In genomic region chr4:43456383-43456782, GRCh38 we compare ENCODE assay signal across 15 cellular contexts.
DNase-seq lines count a peak whose midpoint lies in the region; ATAC-seq lines count a peak whose summit lies in the region.
"Had no signal": no experiment of that assay in that cellular context is flagged by ENCODE, and none has a peak within 500 bp of the region (broad histone marks: within the 10 kb centered on the region; RNA-seq: fewer than 3 reads in every experiment).

No MANE protein-coding gene starts in this region.

- H2AK5ac ChIP-seq in mesenchymal stem cell (ENCODE audit: low read length, severe bottlenecking), result no peak overlapping the region

- peak overlapping the region; percentile 77 for H3K27ac ChIP-seq in mesenchymal stem cell (ENCODE audit: low read length, poor library complexity, severe bottlenecking)
- H3K27ac ChIP-seq: parathyroid adenoma, tibial artery had no signal

- H3K9me3 ChIP-seq in mesenchymal stem cell (ENCODE audit: control insufficient read depth, low read length), result no peaks in the 10 kb centered on the region
- H3K9me3 ChIP-seq: tibial artery had no signal

- WGBS in mesenchymal stem cell, result 28% methylated on average over 2 of the region's 2 CpGs

- peak; percentile 3 for DNase-seq in AG20443 (ENCODE audit: low spot score)
- DNase-seq in NCI-H226, result peak; percentile 84
- DNase-seq in dermis blood vessel endothelial cell, result peak; percentile 47
- DNase-seq in mesenchymal stem cell, result peak; percentile 40
- DNase-seq in NCI-H82 treated with DMSO at 0.1 percent for 48 hours (lab: John Stamatoyannopoulos, UW; ENCODE audit: unreplicated experiment), result no peak
- no peak for DNase-seq in activated naive CD4-positive, alpha-beta T cell (lab: John Stamatoyannopoulos, UW)
- no peak for DNase-seq in activated naive CD4-positive, alpha-beta T cell treated with anti-CD3 and anti-CD28 coated beads, Interleukin-2, amount 50 U/mL, for 72 hours (ENCODE audit: low spot score in 2 of 2)
- no peak for DNase-seq in GM03348 (ENCODE audit: low spot score)
- DNase-seq: DMS79 treated with DMSO at 0.1 percent for 48 hours; foreskin melanocyte; stimulated activated CD4-positive, alpha-beta T cell treated with anti-CD3 and anti-CD28 coated beads, Interleukin-2, amount 100 ng/mL, for 24 hours; tibial artery had no signal

- H3K23ac ChIP-seq in mesenchymal stem cell (ENCODE audit: low read length in 2 of 2), result no peak overlapping the region

- H3K18ac ChIP-seq in mesenchymal stem cell (ENCODE audit: low read depth in 1 of 2, low read length in 2 of 2), result no peak overlapping the region

- H4K91ac ChIP-seq in mesenchymal stem cell (ENCODE audit: low read length), result no peak overlapping the region

- no peak overlapping the region for H3K4me2 ChIP-seq in mesenchymal stem cell (ENCODE audit: low read length, poor library complexity, severe bottlenecking)

- no peak overlapping the region for H3K14ac ChIP-seq in mesenchymal stem cell (ENCODE audit: low read length in 2 of 2)

- H2AFZ ChIP-seq in mesenchymal stem cell (ENCODE audit: low read depth, low read length), result no peak overlapping the region
- H2AFZ ChIP-seq: parathyroid adenoma had no signal

- H3K4ac ChIP-seq in mesenchymal stem cell (ENCODE audit: low read depth in 1 of 2, low read length in 2 of 2), result no peak overlapping the region

- H3K36me3 Mint-ChIP-seq in activated naive CD4-positive, alpha-beta T cell treated with anti-CD3 and anti-CD28 coated beads, Interleukin-2, amount 50 U/mL, for 72 hours, result no peaks in the 10 kb centered on the region
- H3K36me3 Mint-ChIP-seq: activated naive CD8-positive, alpha-beta T cell had no signal

- no peak overlapping the region for H3K9ac ChIP-seq in mesenchymal stem cell (ENCODE audit: low read length)
- H3K9ac ChIP-seq: parathyroid adenoma had no signal

- H2BK12ac ChIP-seq in mesenchymal stem cell (ENCODE audit: low read length in 2 of 2), result no peak overlapping the region

- H3K79me1 ChIP-seq in mesenchymal stem cell (replicated peaks; ENCODE audit: low read length, poor library complexity, severe bottlenecking), result no peaks in the 10 kb centered on the region

- H3K36me3 ChIP-seq in mesenchymal stem cell (ENCODE audit: control insufficient read depth in 1 of 2, insufficient read depth in 2 of 2, low read depth in 1 of 2, low read length in 2 of 2), result no peaks in the 10 kb centered on the region
- H3K36me3 ChIP-seq: tibial artery had no signal

- no peaks in the 10 kb centered on the region for H3K27me3 ChIP-seq in mesenchymal stem cell (ENCODE audit: control insufficient read depth in 1 of 2, insufficient read depth in 1 of 2, low read length in 2 of 2)
- H3K27me3 ChIP-seq: tibial artery had no signal

- no peak for ATAC-seq in activated naive CD4-positive, alpha-beta T cell treated with anti-CD3 and anti-CD28 coated beads, Interleukin-2, amount 50 U/mL, for 72 hours

- no peak overlapping the region for H3K27ac Mint-ChIP-seq in activated naive CD4-positive, alpha-beta T cell treated with anti-CD3 and anti-CD28 coated beads, Interleukin-2, amount 50 U/mL, for 72 hours
- H3K27ac Mint-ChIP-seq: activated naive CD8-positive, alpha-beta T cell; B cell had no signal

- peak overlapping the region in 1 of 2 experiments; percentile 27 for H3K4me3 ChIP-seq in mesenchymal stem cell (ENCODE audit: insufficient read depth in 1 of 2, low read depth in 1 of 2, low read length in 2 of 2)
- H3K4me3 ChIP-seq: tibial artery had no signal

- peaks cover 0 to 4% of the 10 kb centered on the region in 2 donors for H3K9me3 Mint-ChIP-seq in activated naive CD4-positive, alpha-beta T cell treated with anti-CD3 and anti-CD28 coated beads, Interleukin-2, amount 50 U/mL, for 72 hours

- H2BK5ac ChIP-seq in mesenchymal stem cell (ENCODE audit: low read depth, low read length, poor library complexity, severe bottlenecking), result no peak overlapping the region

- H4K8ac ChIP-seq in mesenchymal stem cell (ENCODE audit: low read length), result no peak overlapping the region

- H3K4me1 ChIP-seq in mesenchymal stem cell (ENCODE audit: control insufficient read depth, insufficient read depth, low read depth, low read length), result peaks cover 3% of the 10 kb centered on the region
- H3K4me1 ChIP-seq: parathyroid adenoma had no signal

- H2BK120ac ChIP-seq in mesenchymal stem cell (ENCODE audit: low read depth, low read length), result no peak overlapping the region

- no peak overlapping the region for H2BK15ac ChIP-seq in mesenchymal stem cell (ENCODE audit: low read depth, poor library complexity, severe bottlenecking)

Comparison
In these comparisons a context has a peak if more than half of its experiments do, and no peak if none do; other contexts are left out.
1. DNase-seq: peak in AG20443 (single experiment), NCI-H226 (single experiment), dermis blood vessel endothelial cell (single experiment) and mesenchymal stem cell (single experiment); none in NCI-H82 treated with DMSO at 0.1 percent for 48 hours (single experiment), activated naive CD4-positive, alpha-beta T cell (0 of 4), activated naive CD4-positive, alpha-beta T cell treated with anti-CD3 and anti-CD28 coated beads, Interleukin-2, amount 50 U/mL, for 72 hours (0 of 2) and GM03348 (single experiment).